10 cellular contexts compared by ENCODE assay signal in genomic region chr13:41645313-41645712, GRCh38.
DNase-seq lines count a peak whose midpoint lies in the region; ATAC-seq and TF ChIP-seq lines count a peak whose summit lies in the region.
"Had no signal": no experiment of that assay in that cellular context is flagged by ENCODE, and none has a peak within 500 bp of the region (broad histone marks: within the 10 kb centered on the region; RNA-seq: fewer than 3 reads in every experiment).

No MANE protein-coding gene starts in this region.

- H3K9me3 ChIP-seq in liver (ENCODE audit: control insufficient read depth in 4 of 4, low read length in 3 of 4) (no peaks in the 10 kb centered on the region), tibial artery (no peaks in the 10 kb centered on the region)

- H3K4me3 ChIP-seq in liver (ENCODE audit: low read depth in 1 of 3, low read length in 3 of 3), result no peak overlapping the region
- H3K4me3 ChIP-seq in tibial artery, result no peak overlapping the region

- TF ChIP-seq CTCF in liver (IDR thresholded peaks at IDR 0.05; ENCODE audit: low read depth, low read length, missing input control) (no peak), tibial artery (IDR thresholded peaks at IDR 0.05) (no peak)

- H3K4me1 ChIP-seq in liver (ENCODE audit: control insufficient read depth in 4 of 4, insufficient read depth in 4 of 4, low read length in 3 of 4), result peaks cover 0 to 13% (median 8%) of the 10 kb centered on the region in 4 donors
- peaks cover 0 to 61% (median 30%) of the 10 kb centered on the region in 4 donors for H3K4me1 ChIP-seq in tibial artery

- H3K9ac ChIP-seq in liver (ENCODE audit: low read depth in 1 of 2, low read length in 2 of 2), result peak overlapping the region in 1 of 2 donors; percentile 36

- WGBS in liver, result 31% methylated on average over 4 of the region's 4 CpGs

- peak; percentile 59 for DNase-seq in HT1080 (ENCODE audit: low read depth)
- DNase-seq in tibial artery, result peak; percentile 79 to 82
- no peak for DNase-seq in NK-92 (lab: John Stamatoyannopoulos, UW; ENCODE audit: unreplicated experiment)
- DNase-seq: activated naive CD8-positive, alpha-beta T cell treated with anti-CD3 and anti-CD28 coated beads, Interleukin-2, amount 10 ng/mL, durations not matched to agents 7 days and 5 days; NCI-H524 treated with DMSO at 0.1 percent for 48 hours had no signal

- H3K27ac ChIP-seq in cingulate gyrus (ENCODE audit: low read depth, low read length) (peak overlapping the region; percentile 44), liver (ENCODE audit: low read depth in 1 of 2, low read length in 2 of 2) (peak overlapping the region; percentile 56 to 82), tibial artery (peak overlapping the region; percentile 50 to 61)

- no peaks in the 10 kb centered on the region for H3K27me3 ChIP-seq in liver (ENCODE audit: control insufficient read depth in 4 of 4, insufficient read depth in 4 of 4, low read length in 3 of 4)
- H3K27me3 ChIP-seq in tibial artery, result no peaks in the 10 kb centered on the region

- ATAC-seq in GM21515 (IDR thresholded peaks at IDR 0.05; ENCODE audit: unreplicated experiment) (no peak), GM18909 (IDR thresholded peaks at IDR 0.05; ENCODE audit: poor library complexity, unreplicated experiment) (no peak), GM19328 (IDR thresholded peaks at IDR 0.05; ENCODE audit: unreplicated experiment) (no peak)

- peak; percentile 48 to 63 for TF ChIP-seq RAD21 in liver (IDR thresholded peaks at IDR 0.05)

- intact Hi-C loops in tibial artery (cut with DNase I; ENCODE audit: low total_unique reads), result no loop called here

- H3K36me3 ChIP-seq in liver (ENCODE audit: control insufficient read depth in 4 of 4, insufficient read depth in 3 of 4, low read depth in 1 of 4, low read length in 3 of 4) (no peaks in the 10 kb centered on the region), tibial artery (no peaks in the 10 kb centered on the region)

TF ChIP-seq in liver, 16 proteins besides CTCF, POLR2A, EP300 and RAD21:
- TF ChIP-seq GABPA (IDR thresholded peaks at IDR 0.05 in 1 of 2, conservative IDR thresholded peaks at IDR 0.05 in 1 of 2) (peak in 1 of 2 donors; percentile 34), NR2F2 (IDR thresholded peaks at IDR 0.05) (peak; percentile 60), JUND (IDR thresholded peaks at IDR 0.05) (peak; percentile 75 to 80), RXRA (IDR thresholded peaks at IDR 0.05) (peak; percentile 68 to 85), SP1 (IDR thresholded peaks at IDR 0.05) (peak; percentile 80), TAF1 (conservative IDR thresholded peaks at IDR 0.05) (no peak), ZBTB33 (IDR thresholded peaks at IDR 0.05) (peak; percentile 81), FOXA1 (IDR thresholded peaks at IDR 0.05) (peak; percentile 14), EGR1 (IDR thresholded peaks at IDR 0.05; ENCODE audit: low read depth in 2 of 2) (peak in 1 of 2 donors; percentile 11), REST (IDR thresholded peaks at IDR 0.05) (peak; percentile 62), HNF4G (IDR thresholded peaks at IDR 0.05) (no peak), YY1 (IDR thresholded peaks at IDR 0.05) (peak; percentile 91), ATF3 (IDR thresholded peaks at IDR 0.05) (peak; percentile 29), FOXA2 (IDR thresholded peaks at IDR 0.05) (no peak), HNF4A (conservative IDR thresholded peaks at IDR 0.05) (peak; percentile 64 to 79), MAX (IDR thresholded peaks at IDR 0.05) (peak; percentile 65)
